8 cellular contexts compared by ENCODE assay signal in genomic region chr10:7756360-7756992, GRCh38. TPM values are rescaled to one million over a fixed set of nuclear protein-coding genes. Genes with fewer than 3 reads are reported as not detected.
DNase-seq lines count a peak whose midpoint lies in the region; ATAC-seq and TF ChIP-seq lines count a peak whose summit lies in the region.
"Had no signal": no experiment of that assay in that cellular context is flagged by ENCODE, and none has a peak within 500 bp of the region (broad histone marks: within the 10 kb centered on the region; RNA-seq: fewer than 3 reads in every experiment).

No MANE protein-coding gene starts in this region.

- H4K91ac ChIP-seq in IMR-90 (ENCODE audit: insufficient read depth, low read depth, low read length) (no peak overlapping the region), neuronal stem cell (ENCODE audit: low read depth, low read length, poor library complexity) (no peak overlapping the region)

- no peak overlapping the region for H2AK9ac ChIP-seq in IMR-90 (replicated peaks; ENCODE audit: low read depth, low read length, poor library complexity)

- H2BK12ac ChIP-seq in neuronal stem cell (ENCODE audit: low read length): no peak overlapping the region

- H3K23ac ChIP-seq in IMR-90 (ENCODE audit: low read depth, low read length) (no peak overlapping the region), neuronal stem cell (ENCODE audit: low read depth, low read length, poor library complexity) (no peak overlapping the region)

- DNase-seq in GM10248 (ENCODE audit: extremely low spot score) (no peak), IMR-90 (peak; percentile 8), iPS-NIHi7 (ENCODE audit: extremely low spot score) (peak; percentile 33), LoVo (ENCODE audit: low spot score) (no peak), neuronal stem cell (ENCODE audit: low spot score) (no peak)
- DNase-seq in activated CD4-positive, alpha-beta memory T cell treated with anti-CD3 and anti-CD28 coated beads, Interleukin-2, amount 10 ng/mL, durations not matched to agents 7 days and 5 days: peak; percentile 20
- DNase-seq: natural killer cell had no signal

- WGBS in IMR-90 (ENCODE audit: extremely low coverage in 2 of 2, insufficient read length in 1 of 2), 2 experiments: no CpG with 5 or more reads among the region's 7 CpGs
- no CpG with 5 or more reads among the region's 7 CpGs for WGBS in neuronal stem cell (ENCODE audit: extremely low coverage in 2 of 2, insufficient read length in 2 of 2, insufficient replicate concordance in 1 of 2), 2 donors

- CTCF ChIA-PET in GM10248 (lab: Yijun Ruan, JAX) (interaction anchor here (1.2 to 1.6 kb wide), 2 partner anchors 10 to 17 kb away, joined by 3 to 5 read pairs; no protein-coding TSS in a partner anchor), IMR-90 (lab: Yijun Ruan, JAX) (interaction anchor here (0.6 kb wide), 2 partner anchors 68 to 88 kb away, joined by 3 to 5 read pairs; no protein-coding TSS in a partner anchor)
- CTCF ChIA-PET in activated CD4-positive, alpha-beta memory T cell treated with anti-CD3 and anti-CD28 coated beads, Interleukin-2, amount 10 ng/mL, durations not matched to agents 7 days and 5 days (lab: Charles Lee): interaction anchor here (0.8 to 1.6 kb wide), 7 partner anchors 9 to 231 kb away, joined by 3 to 5 read pairs (median 4); no protein-coding TSS in a partner anchor

- H2BK120ac ChIP-seq in IMR-90 (ENCODE audit: low read depth, low read length): no peak overlapping the region
- no peak overlapping the region for H2BK120ac ChIP-seq in neuronal stem cell (ENCODE audit: low read depth, low read length)

- H3K4me3 Mint-ChIP-seq in activated CD4-positive, alpha-beta memory T cell treated with anti-CD3 and anti-CD28 coated beads, Interleukin-2, amount 10 ng/mL, durations not matched to agents 7 days and 5 days: no peak overlapping the region
- H3K4me3 Mint-ChIP-seq: natural killer cell had no signal

- TF ChIP-seq RAD21 in IMR-90 (IDR thresholded peaks at IDR 0.05; ENCODE audit: low read length): peak; percentile 37; the same call in 1 of the 2 replicates

- H3K9me3 Mint-ChIP-seq in activated CD4-positive, alpha-beta memory T cell treated with anti-CD3 and anti-CD28 coated beads, Interleukin-2, amount 10 ng/mL, durations not matched to agents 7 days and 5 days: no peaks in the 10 kb centered on the region
- H3K9me3 Mint-ChIP-seq: natural killer cell had no signal

- H3K14ac ChIP-seq in IMR-90 (replicated peaks; ENCODE audit: low read depth, low read length) (no peak overlapping the region), neuronal stem cell (ENCODE audit: low read length) (no peak overlapping the region)

- H4K5ac ChIP-seq in IMR-90 (ENCODE audit: low read depth, low read length): no peak overlapping the region

- ATAC-seq in IMR-90 (ENCODE audit: low read depth) (peak; percentile 56; the same call in 1 of the 2 replicates), HG02840 (IDR thresholded peaks at IDR 0.05; ENCODE audit: low FRiP score, unreplicated experiment) (no peak)

- no peak for TF ChIP-seq POLR2A in IMR-90 (IDR thresholded peaks at IDR 0.05; ENCODE audit: low read depth, low read length)

- H3K18ac ChIP-seq in IMR-90 (ENCODE audit: low read depth, low read length) (no peak overlapping the region), neuronal stem cell (ENCODE audit: low read length) (no peak overlapping the region)

- no TSS peak for BruUV-seq in IMR-90 (replicated peaks; lab: Mats Ljungman, UMichigan)

- H2AK5ac ChIP-seq in IMR-90 (ENCODE audit: low read depth, low read length): no peak overlapping the region
- no peak overlapping the region for H2AK5ac ChIP-seq in neuronal stem cell (ENCODE audit: low read depth, low read length)

- H3K36me3 ChIP-seq in IMR-90 (ENCODE audit: control insufficient read depth, insufficient read depth, low read length): peaks cover 36% of the 10 kb centered on the region
- H3K36me3 ChIP-seq in neuronal stem cell (replicated peaks in 1 of 2; ENCODE audit: control insufficient read depth in 2 of 2, insufficient read depth in 2 of 2, low read length in 2 of 2): peaks cover 17 to 95% of the 10 kb centered on the region in 2 donors

- peak; percentile 38 for TF ChIP-seq CTCF in GM10248 (IDR thresholded peaks at IDR 0.05; ENCODE audit: control extremely low read depth, extremely low read depth, low read depth, missing control alignments)
- peak; percentile 36; the same call in 1 of the 2 replicates for TF ChIP-seq CTCF in IMR-90 (conservative IDR thresholded peaks at IDR 0.05; ENCODE audit: low read depth, low read length)

- no peak overlapping the region for H2BK20ac ChIP-seq in IMR-90 (ENCODE audit: low read depth, low read length)

- H3K27ac ChIP-seq in IMR-90 (ENCODE audit: insufficient read depth, low read length): no peak overlapping the region
- no peak overlapping the region for H3K27ac ChIP-seq in neuronal stem cell (replicated peaks; ENCODE audit: low read length)

- H3K9me3 ChIP-seq in IMR-90 (ENCODE audit: control insufficient read depth, insufficient read depth, low read length): no peaks in the 10 kb centered on the region
- H3K9me3 ChIP-seq in neuronal stem cell (replicated peaks in 1 of 2; ENCODE audit: control insufficient read depth in 2 of 2, insufficient read depth in 1 of 2, low read depth in 1 of 2, low read length in 2 of 2): peaks cover 1 to 7% of the 10 kb centered on the region in 2 donors

- H2BK15ac ChIP-seq in IMR-90 (ENCODE audit: low read depth, low read length) (no peak overlapping the region), neuronal stem cell (ENCODE audit: low read length) (no peak overlapping the region)

- H3K27me3 ChIP-seq in IMR-90 (ENCODE audit: control insufficient read depth, insufficient read depth, low read length): no peaks in the 10 kb centered on the region
- no peaks in the 10 kb centered on the region for H3K27me3 ChIP-seq in neuronal stem cell (ENCODE audit: control insufficient read depth in 3 of 3, insufficient read depth in 3 of 3, low read depth in 1 of 3, low read length in 3 of 3)

- in situ Hi-C loops in IMR-90 (cut with MboI; ENCODE audit: low sequenced_read_pairs): no loop called here

- no peaks in the 10 kb centered on the region; a peak in 1 of 4 replicates for H3K79me1 ChIP-seq in IMR-90 (ENCODE audit: low read depth in 1 of 2, low read length in 2 of 2)
- peaks cover 2% of the 10 kb centered on the region for H3K79me1 ChIP-seq in neuronal stem cell (ENCODE audit: low read depth, low read length)

- no peak overlapping the region for H3K4me3 ChIP-seq in IMR-90 (ENCODE audit: insufficient read depth, low read depth, low read length)
- H3K4me3 ChIP-seq in neuronal stem cell (ENCODE audit: low read length in 2 of 2): no peak overlapping the region

- H3K27me3 Mint-ChIP-seq in activated CD4-positive, alpha-beta memory T cell treated with anti-CD3 and anti-CD28 coated beads, Interleukin-2, amount 10 ng/mL, durations not matched to agents 7 days and 5 days: no peaks in the 10 kb centered on the region

- no peak overlapping the region for H2AFZ ChIP-seq in IMR-90 (replicated peaks; ENCODE audit: low read length, poor library complexity)
- H2AFZ ChIP-seq in neuronal stem cell (ENCODE audit: low read length): no peak overlapping the region

- H3K4me1 Mint-ChIP-seq in activated CD4-positive, alpha-beta memory T cell treated with anti-CD3 and anti-CD28 coated beads, Interleukin-2, amount 10 ng/mL, durations not matched to agents 7 days and 5 days: no peaks in the 10 kb centered on the region
- H3K4me1 Mint-ChIP-seq: natural killer cell had no signal

- no peak overlapping the region for H3K9ac ChIP-seq in IMR-90 (ENCODE audit: low read depth, low read length)
- no peak overlapping the region for H3K9ac ChIP-seq in neuronal stem cell (ENCODE audit: low read depth, low read length, poor library complexity)

- H4K8ac ChIP-seq in IMR-90 (ENCODE audit: low read depth in 2 of 2, low read length in 2 of 2) (no peak overlapping the region), neuronal stem cell (ENCODE audit: low read depth, low read length) (no peak overlapping the region)

- dilution Hi-C loops in IMR-90 (cut with HindIII; ENCODE audit: low sequenced_read_pairs, unreplicated experiment): no loop called here

- H3K4ac ChIP-seq in IMR-90 (ENCODE audit: low read depth, low read length) (no peak overlapping the region), neuronal stem cell (ENCODE audit: low read length) (no peak overlapping the region)

- H2BK5ac ChIP-seq in IMR-90 (ENCODE audit: low read depth, low read length, poor library complexity, severe bottlenecking) (no peak overlapping the region), neuronal stem cell (ENCODE audit: low read length) (no peak overlapping the region)

- no peak overlapping the region for H3K56ac ChIP-seq in IMR-90 (ENCODE audit: extremely low read depth, insufficient read depth, low read length)

- H3K36me3 Mint-ChIP-seq in activated CD4-positive, alpha-beta memory T cell treated with anti-CD3 and anti-CD28 coated beads, Interleukin-2, amount 10 ng/mL, durations not matched to agents 7 days and 5 days (ENCODE audit: low read depth): peaks cover 58% of the 10 kb centered on the region

- no peak overlapping the region for H3K4me2 ChIP-seq in IMR-90 (ENCODE audit: low read depth, low read length)
- no peak overlapping the region for H3K4me2 ChIP-seq in neuronal stem cell (ENCODE audit: insufficient read depth, low read length, poor library complexity, severe bottlenecking)

- intact Hi-C loops in IMR-90 (cut with micrococcal nuclease): loop anchor here (10.0 kb wide), 1 partner anchor 1548 kb away; no protein-coding TSS in a partner anchor

- H3K27ac Mint-ChIP-seq in activated CD4-positive, alpha-beta memory T cell treated with anti-CD3 and anti-CD28 coated beads, Interleukin-2, amount 10 ng/mL, durations not matched to agents 7 days and 5 days: no peak overlapping the region
- H3K27ac Mint-ChIP-seq: natural killer cell had no signal

- POLR2A ChIA-PET in GM10248 (lab: Yijun Ruan, JAX): no interaction called here
- POLR2A ChIA-PET in IMR-90 (lab: Charles Lee; ENCODE audit: unreplicated experiment): no interaction called here
- POLR2A ChIA-PET in activated CD4-positive, alpha-beta memory T cell treated with anti-CD3 and anti-CD28 coated beads, Interleukin-2, amount 10 ng/mL, durations not matched to agents 7 days and 5 days (lab: Charles Lee): interaction anchor here (2.0 kb wide), 1 partner anchor 31 kb away, joined by 4 read pairs; the partner anchor contains the start of genes ATP5F1C and KIN

- H3K4me1 ChIP-seq in IMR-90 (ENCODE audit: control insufficient read depth, insufficient read depth, low read length) (no peaks in the 10 kb centered on the region), neuronal stem cell (ENCODE audit: control insufficient read depth in 2 of 2, insufficient read depth in 1 of 2, low read depth in 1 of 2, low read length in 2 of 2) (no peaks in the 10 kb centered on the region)

- no peaks in the 10 kb centered on the region for H3K9me1 ChIP-seq in IMR-90 (ENCODE audit: insufficient read depth, low read length)

- peaks cover 3% of the 10 kb centered on the region; the same call in 1 of the 2 replicates for H4K20me1 ChIP-seq in IMR-90 (ENCODE audit: insufficient read depth, low read length)

RNA-seq across cellular contexts. Expression of gene KIN, which starts 31.3 kb away (rescaled TPM):
- total RNA-seq in IMR-90 (2012; rRNA removed): 3.0 and 6.1 TPM in 2 replicates
- 4.2 and 6.4 TPM in 2 replicates for polyA plus RNA-seq in IMR-90 (2012; rRNA removed)
- 0.41 and 0.61 TPM in 2 replicates for polyA plus RNA-seq in IMR-90 (2012; cell fraction: cytosol; rRNA removed)
- 1.6 and 8.8 TPM in 2 replicates for polyA plus RNA-seq in IMR-90 (2012; cell fraction: nucleus; rRNA removed; ENCODE audit: low replicate concordance)
- total RNA-seq in activated CD4-positive, alpha-beta memory T cell treated with anti-CD3 and anti-CD28 coated beads, Interleukin-2, amount 10 ng/mL, durations not matched to agents 7 days and 5 days: 10 to 100 TPM; 13.8 to 15.8 TPM
- polyA plus RNA-seq in neuronal stem cell (2013, experiment 1 of 2): 18.2 TPM
- polyA plus RNA-seq in neuronal stem cell (2013, experiment 2 of 2): 18.0 TPM

RNA-seq across cellular contexts. Expression of gene ATP5F1C, which starts 31.5 kb away (rescaled TPM):
- 343 and 367 TPM in 2 replicates for total RNA-seq in IMR-90 (2012; rRNA removed)
- 357 and 382 TPM in 2 replicates for polyA plus RNA-seq in IMR-90 (2012; rRNA removed)
- polyA plus RNA-seq in IMR-90 (2012; cell fraction: cytosol; rRNA removed): 102 and 204 TPM in 2 replicates
- polyA plus RNA-seq in IMR-90 (2012; cell fraction: nucleus; rRNA removed; ENCODE audit: low replicate concordance): 118 and 283 TPM in 2 replicates
- total RNA-seq in activated CD4-positive, alpha-beta memory T cell treated with anti-CD3 and anti-CD28 coated beads, Interleukin-2, amount 10 ng/mL, durations not matched to agents 7 days and 5 days: 100 to 1,000 TPM; 273 to 278 TPM
- 354 TPM for polyA plus RNA-seq in neuronal stem cell (2013, experiment 1 of 2)
- 363 TPM for polyA plus RNA-seq in neuronal stem cell (2013, experiment 2 of 2)

RNA-seq across cellular contexts. Expression of gene ITIH2, which starts 53.4 kb away (rescaled TPM):
- not detected in 2 replicates for total RNA-seq in IMR-90 (2012; rRNA removed)
- not detected in 2 replicates for polyA plus RNA-seq in IMR-90 (2012; rRNA removed)
- not detected in 2 replicates for polyA plus RNA-seq in IMR-90 (2012; cell fraction: cytosol; rRNA removed)
- not detected in 2 replicates for polyA plus RNA-seq in IMR-90 (2012; cell fraction: nucleus; rRNA removed; ENCODE audit: low replicate concordance)
- total RNA-seq in activated CD4-positive, alpha-beta memory T cell treated with anti-CD3 and anti-CD28 coated beads, Interleukin-2, amount 10 ng/mL, durations not matched to agents 7 days and 5 days: not detected
- not detected for polyA plus RNA-seq in neuronal stem cell (2013, experiment 1 of 2)
- polyA plus RNA-seq in neuronal stem cell (2013, experiment 2 of 2): not detected
- total RNA-seq: natural killer cell had no signal

Comparison
In these comparisons a context has a peak if more than half of its experiments do, and no peak if none do; other contexts are left out.
1. DNase-seq: peak in IMR-90 (single experiment), activated CD4-positive, alpha-beta memory T cell treated with anti-CD3 and anti-CD28 coated beads, Interleukin-2, amount 10 ng/mL, durations not matched to agents 7 days and 5 days (single experiment) and iPS-NIHi7 (single experiment); none in GM10248 (single experiment), LoVo (single experiment) and neuronal stem cell (single experiment).